In genomic region chrX:150329888-150330287, GRCh38 we compare ENCODE assay signal across 22 cellular contexts. TPM values are rescaled to one million over a fixed set of nuclear protein-coding genes. Genes with fewer than 3 reads are reported as not detected.
"Had no signal": no experiment of that assay in that cellular context is flagged by ENCODE, and none has a peak within 500 bp of the region (broad histone marks: within the 10 kb centered on the region; RNA-seq: fewer than 3 reads in every experiment).

No MANE protein-coding gene starts in this region.

- ATAC-seq: activated CD8-positive, alpha-beta T cell treated with anti-CD3 and anti-CD28 coated beads, Interleukin-2, amount 10 ng/mL, durations not matched to agents 7 days and 5 days; T-helper 17 cell had no signal

- H3K9me3 ChIP-seq: adrenal gland had no signal

- H3K27ac ChIP-seq: adrenal gland had no signal

- H3K4me3 ChIP-seq: adrenal gland had no signal

- H3K36me3 ChIP-seq: adrenal gland had no signal

- H3K4me1 ChIP-seq: adrenal gland had no signal

- H3K27me3 ChIP-seq: adrenal gland had no signal

- DNase-seq: activated CD4-positive, alpha-beta T cell treated with anti-CD3 and anti-CD28 coated beads for 48 hours; activated CD4-positive, alpha-beta T cell treated with anti-CD3 and anti-CD28 coated beads, Interleukin-2, amount 50 U/mL, for 4 hours; activated CD4-positive, CD25-positive, alpha-beta regulatory T cell treated with anti-CD3 and anti-CD28 coated beads, Interleukin-2, amount 50 U/mL, for 72 hours; activated CD8-positive, alpha-beta memory T cell treated with anti-CD3 and anti-CD28 coated beads, Interleukin-2, amount 50 U/mL, for 48 hours; activated CD8-positive, alpha-beta T cell treated with anti-CD3 and anti-CD28 coated beads, Interleukin-2, amount 10 ng/mL, durations not matched to agents 7 days and 5 days; activated naive CD4-positive, alpha-beta T cell treated with anti-CD3 and anti-CD28 coated beads, Interleukin-2, amount 50 U/mL, for 16 hours; activated naive CD8-positive, alpha-beta T cell treated with anti-CD3 and anti-CD28 coated beads, Interleukin-2, amount 10 ng/mL, durations not matched to agents 7 days and 5 days; activated T-cell treated with anti-CD3 and anti-CD28 coated beads, Interleukin-2, amount 50 U/mL, for 1 hour; adrenal gland; anterior cingulate cortex; NCI-H1048; NCI-H1694; NCI-H2029; NCI-H2107; NCI-H2171 treated with DMSO at 0.1 percent for 48 hours; NCI-H226; NCI-H526 treated with DMSO at 0.1 percent for 48 hours; NCI-H82; SIG-M5; T-helper 17 cell; T-helper 9 cell had no signal

RNA-seq across cellular contexts. Expression of gene MAMLD1, which starts 33.2 kb away (rescaled TPM):
- total RNA-seq: OCI-LY7 had no signal
